In genomic region chr12:1551496-1551895, GRCh38 we compare ENCODE assay signal across 24 cellular contexts. TPM values are rescaled to one million over a fixed set of nuclear protein-coding genes. Genes with fewer than 3 reads are reported as not detected.
DNase-seq lines count a peak whose midpoint lies in the region; FAIRE-seq and TF ChIP-seq lines count a peak whose summit lies in the region.
"Had no signal": no experiment of that assay in that cellular context is flagged by ENCODE, and none has a peak within 500 bp of the region (broad histone marks: within the 10 kb centered on the region; RNA-seq: fewer than 3 reads in every experiment).

No MANE protein-coding gene starts in this region.

- no peak overlapping the region for H3K4me3 Mint-ChIP-seq in neural progenitor cell
- H3K4me3 Mint-ChIP-seq: IgD-negative memory B cell had no signal

- no peak overlapping the region for H2BK120ac ChIP-seq in trophoblast cell (ENCODE audit: insufficient read depth, low read length, poor library complexity)

- H3K27me3 Mint-ChIP-seq in neural progenitor cell (ENCODE audit: insufficient read depth, low read depth) = peaks cover 4% of the 10 kb centered on the region
- H3K27me3 Mint-ChIP-seq: IgD-negative memory B cell had no signal

- TF ChIP-seq POLR2A in GM12891 (IDR thresholded peaks at IDR 0.05; ENCODE audit: low read depth, low read length) = no peak

- peak overlapping the region; percentile 50 for H3K27ac Mint-ChIP-seq in neural progenitor cell

- H3K27ac ChIP-seq in neural progenitor cell (no peak overlapping the region), trophoblast cell (ENCODE audit: low read depth, low read length) (no peak overlapping the region)
- H3K27ac ChIP-seq: PC-9, SJSA1 had no signal

- no peak overlapping the region for H2BK5ac ChIP-seq in trophoblast cell (ENCODE audit: low read depth, low read length, poor library complexity)

- peaks cover 27% of the 10 kb centered on the region for H3K36me3 Mint-ChIP-seq in neural progenitor cell

- no peak overlapping the region for H4K8ac ChIP-seq in trophoblast cell (ENCODE audit: low read depth, low read length)

- no peak overlapping the region for H2AFZ ChIP-seq in neural progenitor cell (replicated peaks)
- H2AFZ ChIP-seq in trophoblast cell (ENCODE audit: insufficient read depth, low read length, poor library complexity) = no peak overlapping the region
- H2AFZ ChIP-seq: PC-9 had no signal

- H4K91ac ChIP-seq in trophoblast cell (ENCODE audit: low read depth, low read length) = no peak overlapping the region

- DNase-seq in GM12891 (ENCODE audit: insufficient read length, low spot score) = no peak
- no peak for DNase-seq in HTR-8/SVneo (ENCODE audit: insufficient read length, low spot score)
- no peak for DNase-seq in bronchial epithelial cell (ENCODE audit: low read depth)
- DNase-seq in neural progenitor cell (ENCODE audit: low spot score) = no peak
- no peak for DNase-seq in trophoblast cell
- DNase-seq in RKO (ENCODE audit: low spot score) = no peak
- DNase-seq in stimulated activated naive CD4-positive, alpha-beta T cell treated with Interleukin-2 at 50 U/mL for 16 hours (lab: John Stamatoyannopoulos, UW) = no peak
- no peak for DNase-seq in NCI-H2196 (lab: John Stamatoyannopoulos, UW; ENCODE audit: unreplicated experiment)
- DNase-seq: Calu3; DND-41; NCI-H1105; NCI-H1436 treated with DMSO at 0.1 percent for 48 hours; NCI-H187 treated with DMSO at 0.1 percent for 48 hours; NCI-H446 treated with DMSO at 0.1 percent for 48 hours; NCI-H526; NCI-H82; NK-92 treated with Interleukin-12 subunit alpha and Interleukin-12 subunit beta, amount 100 ng/mL, for 24 hours; Right ventricle myocardium superior; RPMI8226 had no signal

- H3K27me3 ChIP-seq in bronchial epithelial cell (ENCODE audit: control insufficient read depth, insufficient read depth, low read length) (no peaks in the 10 kb centered on the region), neural progenitor cell (no peaks in the 10 kb centered on the region), trophoblast cell (ENCODE audit: insufficient read depth, low read length) (no peaks in the 10 kb centered on the region)
- H3K27me3 ChIP-seq: SJSA1 had no signal

- TF ChIP-seq CTCF in bronchial epithelial cell (IDR thresholded peaks at IDR 0.05; ENCODE audit: insufficient read depth, low read length, severe bottlenecking) (no peak), neural progenitor cell (IDR thresholded peaks at IDR 0.05) (no peak)

- H3K9me3 ChIP-seq in neural progenitor cell (ENCODE audit: low read depth) (peaks cover 4% of the 10 kb centered on the region), trophoblast cell (ENCODE audit: insufficient read depth, low read depth, low read length) (no peaks in the 10 kb centered on the region)

- H3K36me3 ChIP-seq in bronchial epithelial cell (ENCODE audit: control insufficient read depth, insufficient read depth, low read length) (no peaks in the 10 kb centered on the region), neural progenitor cell (no peaks in the 10 kb centered on the region), trophoblast cell (ENCODE audit: control insufficient read depth in 1 of 2, insufficient read depth in 2 of 2, low read length in 2 of 2) (no peaks in the 10 kb centered on the region)
- H3K36me3 ChIP-seq: SJSA1 had no signal

- peaks cover 24% of the 10 kb centered on the region for H3F3A ChIP-seq in neural progenitor cell (ENCODE audit: low read depth)

- H3K4me1 Mint-ChIP-seq in neural progenitor cell = peaks cover 16% of the 10 kb centered on the region

- no CpG with 5 or more reads among the region's 6 CpGs for WGBS in trophoblast cell (ENCODE audit: extremely low coverage, insufficient coverage, insufficient read length)

- no peak overlapping the region for H4K12ac ChIP-seq in trophoblast cell (ENCODE audit: low read depth, low read length)

- H3K9me3 Mint-ChIP-seq in neural progenitor cell = peaks cover 41% of the 10 kb centered on the region

- FAIRE-seq in GM12891 (lab: Jason Lieb, UNC) (peak; percentile 80), HTR-8/SVneo (lab: Jason Lieb, UNC) (peak; percentile 94), bronchial epithelial cell (lab: Jason Lieb, UNC) (peak; percentile 90)
- FAIRE-seq: GM19239, H54 had no signal

- H3K4ac ChIP-seq in trophoblast cell (ENCODE audit: low read depth, low read length) = no peak overlapping the region

- H3K4me1 ChIP-seq in neural progenitor cell (peaks cover 28% of the 10 kb centered on the region), trophoblast cell (ENCODE audit: control insufficient read depth in 1 of 2, insufficient read depth in 2 of 2, low read length in 2 of 2) (no peaks in the 10 kb centered on the region)
- H3K4me1 ChIP-seq: SJSA1 had no signal

- no peak overlapping the region for H3K4me3 ChIP-seq in bronchial epithelial cell (ENCODE audit: low read depth, low read length)
- H3K4me3 ChIP-seq in neural progenitor cell = no peak overlapping the region
- H3K4me3 ChIP-seq in trophoblast cell (ENCODE audit: low read depth, low read length) = no peak overlapping the region
- H3K4me3 ChIP-seq: PC-9, SJSA1 had no signal

- no peak overlapping the region for H3K14ac ChIP-seq in trophoblast cell (ENCODE audit: low read length)

- H4K20me1 ChIP-seq in neural progenitor cell (ENCODE audit: low read depth) = peaks cover 20% of the 10 kb centered on the region

- H2AK5ac ChIP-seq in trophoblast cell (ENCODE audit: low read length) = no peak overlapping the region

- H2BK12ac ChIP-seq in trophoblast cell (ENCODE audit: low read length) = no peak overlapping the region

- H3K18ac ChIP-seq in trophoblast cell (ENCODE audit: low read length) = no peak overlapping the region

- H3K79me2 ChIP-seq in neural progenitor cell (ENCODE audit: low read depth) = peaks cover 95% of the 10 kb centered on the region
- H3K79me2 ChIP-seq in trophoblast cell (ENCODE audit: control insufficient read depth, insufficient read depth, low read length, poor library complexity) = no peaks in the 10 kb centered on the region

- H3K9ac ChIP-seq in neural progenitor cell = no peak overlapping the region
- no peak overlapping the region for H3K9ac ChIP-seq in trophoblast cell (ENCODE audit: low read length)

- no peak overlapping the region for H3K23ac ChIP-seq in trophoblast cell (ENCODE audit: low read length)

- no peaks in the 10 kb centered on the region for H3K79me1 ChIP-seq in trophoblast cell (ENCODE audit: low read length)

- no peak overlapping the region for H3K4me2 ChIP-seq in neural progenitor cell
- no peak overlapping the region for H3K4me2 ChIP-seq in trophoblast cell (ENCODE audit: low read length)
- H3K4me2 ChIP-seq: PC-9 had no signal

TF ChIP-seq in GM12891, 5 proteins besides CTCF, POLR2A, EP300 and RAD21:
- no peak for TF ChIP-seq POU2F2 (IDR thresholded peaks at IDR 0.05; ENCODE audit: low read depth, low read length)
- TF ChIP-seq TAF1 (IDR thresholded peaks at IDR 0.05; ENCODE audit: low read depth, low read length) = no peak
- no peak for TF ChIP-seq PAX5 (IDR thresholded peaks at IDR 0.05; ENCODE audit: insufficient read depth, low read length, severe bottlenecking)
- TF ChIP-seq POLR2AphosphoS5 (IDR thresholded peaks at IDR 0.05; ENCODE audit: low read depth, low read length) = no peak
- TF ChIP-seq SPI1 (IDR thresholded peaks at IDR 0.05; ENCODE audit: low read depth, low read length) = no peak
TF ChIP-seq in GM12891: peak in this region for 0.

RNA-seq across cellular contexts. Expression of gene FBXL14, which starts 42.9 kb away (rescaled TPM):
- 5.0 TPM for polyA plus RNA-seq in GM12891 (2012; ENCODE audit: low read depth, missing spikeins)
- total RNA-seq in bronchial epithelial cell (9.7 and 10.2 TPM in 2 replicates), neural progenitor cell (ENCODE audit: low replicate concordance) (27.3 and 64.6 TPM in 2 replicates)
- 3.3 and 3.9 TPM in 2 replicates for polyA plus RNA-seq in trophoblast cell (2013)
